In the genomic region with DNA sequence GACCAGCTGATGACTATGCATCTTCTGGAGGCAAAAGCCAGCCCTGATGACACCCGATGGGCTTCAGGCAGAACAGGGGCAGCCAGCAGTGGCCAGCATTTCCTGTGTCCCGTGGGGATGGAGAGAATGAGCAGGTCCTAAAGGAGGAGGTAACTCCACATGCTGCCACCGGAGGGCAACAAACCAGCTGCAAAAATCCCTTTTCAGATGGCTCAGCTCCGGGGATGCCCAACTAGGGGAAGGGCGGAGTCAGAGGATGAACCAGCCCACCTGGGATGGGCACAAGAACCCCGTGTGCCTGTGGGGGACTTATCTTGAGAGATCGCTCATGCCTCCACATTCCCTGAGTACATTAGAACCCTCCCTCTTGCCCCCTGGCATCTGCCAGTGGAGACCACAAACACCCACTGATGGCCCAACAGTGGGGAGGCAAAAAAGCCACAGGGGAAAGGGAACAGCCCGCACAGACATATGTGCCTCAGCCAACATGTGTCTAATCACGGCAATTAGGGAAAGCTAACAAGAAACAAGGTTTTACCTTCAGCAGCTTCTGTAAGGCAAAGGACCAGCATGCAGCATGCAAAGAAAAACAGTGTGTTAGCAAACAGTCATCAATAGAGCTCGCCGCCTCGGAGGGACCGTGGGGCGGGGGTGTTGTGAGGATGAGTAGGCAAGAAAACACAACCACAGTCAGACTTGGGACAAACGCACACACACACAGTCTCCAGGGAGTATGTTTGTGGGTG, we compare ENCODE assay signal across 9 cellular contexts.
A peak's percentile ranks its signal among the peaks of the same experiment; 100 is the strongest.
DNase-seq lines count a peak whose midpoint lies in the region; ATAC-seq and TF ChIP-seq lines count a peak whose summit lies in the region.
"Had no signal": no experiment of that assay in that cellular context is flagged by ENCODE, and none has a peak within 500 bp of the region (broad histone marks: within the 10 kb centered on the region; RNA-seq: fewer than 3 reads in every experiment).

No MANE protein-coding gene starts in this region.

- TF ChIP-seq RAD21 in liver (IDR thresholded peaks at IDR 0.05) = peak; percentile 30 to 64

- in situ Hi-C loops in KBM-7 (cut with MboI; ENCODE audit: low pct_unique_long_range_greater_than_20kb, low sequenced_read_pairs) = loop anchor here (25.0 kb wide), 1 partner anchor 379 kb away; a partner anchor contains a TSS

- H3K4me3 ChIP-seq in RWPE2 (ENCODE audit: severe bottlenecking) = no peak overlapping the region
- H3K4me3 ChIP-seq in liver (ENCODE audit: low read depth in 1 of 3, low read length in 3 of 3) = no peak overlapping the region

- DNase-seq in DMS 273 (lab: John Stamatoyannopoulos, UW; ENCODE audit: unreplicated experiment) (peak; percentile 91), KBM-7 (peak; percentile 50), RWPE2 (ENCODE audit: low spot score) (no peak), amniotic epithelial cell (ENCODE audit: low read depth) (peak; percentile 39)

- H3K27ac ChIP-seq in RWPE2 (ENCODE audit: poor library complexity, severe bottlenecking) (no peak overlapping the region), liver (ENCODE audit: low read depth in 1 of 2, low read length in 2 of 2) (no peak overlapping the region)
- H3K27ac ChIP-seq: parathyroid adenoma had no signal

- H3K27me3 ChIP-seq in RWPE2 (ENCODE audit: insufficient read depth, poor library complexity, severe bottlenecking) (no peaks in the 10 kb centered on the region), liver (ENCODE audit: control insufficient read depth in 4 of 4, insufficient read depth in 4 of 4, low read length in 3 of 4) (no peaks in the 10 kb centered on the region)

- 75% methylated on average over 15 of the region's 15 CpGs for WGBS in liver

- H3K9ac ChIP-seq in liver (ENCODE audit: low read depth in 1 of 2, low read length in 2 of 2) = no peak overlapping the region
- H3K9ac ChIP-seq: parathyroid adenoma had no signal

- no peaks in the 10 kb centered on the region for H3K9me3 ChIP-seq in RWPE2 (ENCODE audit: severe bottlenecking)
- no peaks in the 10 kb centered on the region for H3K9me3 ChIP-seq in liver (ENCODE audit: control insufficient read depth in 4 of 4, low read length in 3 of 4)

- peaks cover 35% of the 10 kb centered on the region for H3K36me3 ChIP-seq in RWPE2 (ENCODE audit: low read depth)
- peaks cover 18 to 51% (median 34%) of the 10 kb centered on the region in 4 donors for H3K36me3 ChIP-seq in liver (ENCODE audit: control insufficient read depth in 4 of 4, insufficient read depth in 3 of 4, low read depth in 1 of 4, low read length in 3 of 4)

- H3K4me1 ChIP-seq in RWPE2 (ENCODE audit: insufficient read depth, poor library complexity, severe bottlenecking) (no peaks in the 10 kb centered on the region), liver (ENCODE audit: control insufficient read depth in 4 of 4, insufficient read depth in 4 of 4, low read length in 3 of 4) (peaks cover 5 to 32% (median 27%) of the 10 kb centered on the region in 4 donors)

- ATAC-seq in RWPE2 (ENCODE audit: low read depth) (peak; percentile 64), GM21528 (IDR thresholded peaks at IDR 0.05; ENCODE audit: low FRiP score, unreplicated experiment) (no peak), HG02885 (IDR thresholded peaks at IDR 0.05; ENCODE audit: poor library complexity, unreplicated experiment) (no peak), HG02938 (IDR thresholded peaks at IDR 0.05; ENCODE audit: unreplicated experiment) (no peak)

- peak; percentile 63 for TF ChIP-seq CTCF in RWPE2 (IDR thresholded peaks at IDR 0.05; ENCODE audit: poor library complexity, severe bottlenecking)
- TF ChIP-seq CTCF in liver (IDR thresholded peaks at IDR 0.05; ENCODE audit: low read depth, low read length, missing input control) = peak; percentile 40

TF ChIP-seq in liver, 16 proteins besides CTCF, POLR2A, EP300 and RAD21:
- TF ChIP-seq, protein P1, sequence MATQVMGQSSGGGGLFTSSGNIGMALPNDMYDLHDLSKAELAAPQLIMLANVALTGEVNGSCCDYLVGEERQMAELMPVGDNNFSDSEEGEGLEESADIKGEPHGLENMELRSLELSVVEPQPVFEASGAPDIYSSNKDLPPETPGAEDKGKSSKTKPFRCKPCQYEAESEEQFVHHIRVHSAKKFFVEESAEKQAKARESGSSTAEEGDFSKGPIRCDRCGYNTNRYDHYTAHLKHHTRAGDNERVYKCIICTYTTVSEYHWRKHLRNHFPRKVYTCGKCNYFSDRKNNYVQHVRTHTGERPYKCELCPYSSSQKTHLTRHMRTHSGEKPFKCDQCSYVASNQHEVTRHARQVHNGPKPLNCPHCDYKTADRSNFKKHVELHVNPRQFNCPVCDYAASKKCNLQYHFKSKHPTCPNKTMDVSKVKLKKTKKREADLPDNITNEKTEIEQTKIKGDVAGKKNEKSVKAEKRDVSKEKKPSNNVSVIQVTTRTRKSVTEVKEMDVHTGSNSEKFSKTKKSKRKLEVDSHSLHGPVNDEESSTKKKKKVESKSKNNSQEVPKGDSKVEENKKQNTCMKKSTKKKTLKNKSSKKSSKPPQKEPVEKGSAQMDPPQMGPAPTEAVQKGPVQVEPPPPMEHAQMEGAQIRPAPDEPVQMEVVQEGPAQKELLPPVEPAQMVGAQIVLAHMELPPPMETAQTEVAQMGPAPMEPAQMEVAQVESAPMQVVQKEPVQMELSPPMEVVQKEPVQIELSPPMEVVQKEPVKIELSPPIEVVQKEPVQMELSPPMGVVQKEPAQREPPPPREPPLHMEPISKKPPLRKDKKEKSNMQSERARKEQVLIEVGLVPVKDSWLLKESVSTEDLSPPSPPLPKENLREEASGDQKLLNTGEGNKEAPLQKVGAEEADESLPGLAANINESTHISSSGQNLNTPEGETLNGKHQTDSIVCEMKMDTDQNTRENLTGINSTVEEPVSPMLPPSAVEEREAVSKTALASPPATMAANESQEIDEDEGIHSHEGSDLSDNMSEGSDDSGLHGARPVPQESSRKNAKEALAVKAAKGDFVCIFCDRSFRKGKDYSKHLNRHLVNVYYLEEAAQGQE (IDR thresholded peaks at IDR 0.05) = no peak
- no peak for TF ChIP-seq GABPA (IDR thresholded peaks at IDR 0.05 in 1 of 2, conservative IDR thresholded peaks at IDR 0.05 in 1 of 2)
- TF ChIP-seq SP1 (IDR thresholded peaks at IDR 0.05) = no peak
- TF ChIP-seq EGR1 (IDR thresholded peaks at IDR 0.05; ENCODE audit: low read depth in 2 of 2) = no peak
- TF ChIP-seq, protein P2, sequence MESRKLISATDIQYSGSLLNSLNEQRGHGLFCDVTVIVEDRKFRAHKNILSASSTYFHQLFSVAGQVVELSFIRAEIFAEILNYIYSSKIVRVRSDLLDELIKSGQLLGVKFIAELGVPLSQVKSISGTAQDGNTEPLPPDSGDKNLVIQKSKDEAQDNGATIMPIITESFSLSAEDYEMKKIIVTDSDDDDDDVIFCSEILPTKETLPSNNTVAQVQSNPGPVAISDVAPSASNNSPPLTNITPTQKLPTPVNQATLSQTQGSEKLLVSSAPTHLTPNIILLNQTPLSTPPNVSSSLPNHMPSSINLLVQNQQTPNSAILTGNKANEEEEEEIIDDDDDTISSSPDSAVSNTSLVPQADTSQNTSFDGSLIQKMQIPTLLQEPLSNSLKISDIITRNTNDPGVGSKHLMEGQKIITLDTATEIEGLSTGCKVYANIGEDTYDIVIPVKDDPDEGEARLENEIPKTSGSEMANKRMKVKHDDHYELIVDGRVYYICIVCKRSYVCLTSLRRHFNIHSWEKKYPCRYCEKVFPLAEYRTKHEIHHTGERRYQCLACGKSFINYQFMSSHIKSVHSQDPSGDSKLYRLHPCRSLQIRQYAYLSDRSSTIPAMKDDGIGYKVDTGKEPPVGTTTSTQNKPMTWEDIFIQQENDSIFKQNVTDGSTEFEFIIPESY (IDR thresholded peaks at IDR 0.05) = no peak
- no peak for TF ChIP-seq JUND (IDR thresholded peaks at IDR 0.05)
- TF ChIP-seq YY1 (IDR thresholded peaks at IDR 0.05) = no peak
- no peak for TF ChIP-seq NR2F2 (IDR thresholded peaks at IDR 0.05)
- TF ChIP-seq HNF4G (IDR thresholded peaks at IDR 0.05) = no peak
- TF ChIP-seq, protein P3, sequence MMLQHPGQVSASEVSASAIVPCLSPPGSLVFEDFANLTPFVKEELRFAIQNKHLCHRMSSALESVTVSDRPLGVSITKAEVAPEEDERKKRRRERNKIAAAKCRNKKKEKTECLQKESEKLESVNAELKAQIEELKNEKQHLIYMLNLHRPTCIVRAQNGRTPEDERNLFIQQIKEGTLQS (IDR thresholded peaks at IDR 0.05) = no peak
- no peak for TF ChIP-seq FOXA1 (IDR thresholded peaks at IDR 0.05)
- no peak for TF ChIP-seq RXRA (IDR thresholded peaks at IDR 0.05)
- TF ChIP-seq HNF4A (conservative IDR thresholded peaks at IDR 0.05) = no peak
- TF ChIP-seq FOXA2 (IDR thresholded peaks at IDR 0.05) = no peak
- no peak for TF ChIP-seq TAF1 (conservative IDR thresholded peaks at IDR 0.05)
- TF ChIP-seq, protein P4, sequence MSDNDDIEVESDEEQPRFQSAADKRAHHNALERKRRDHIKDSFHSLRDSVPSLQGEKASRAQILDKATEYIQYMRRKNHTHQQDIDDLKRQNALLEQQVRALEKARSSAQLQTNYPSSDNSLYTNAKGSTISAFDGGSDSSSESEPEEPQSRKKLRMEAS (IDR thresholded peaks at IDR 0.05) = no peak
